ENCODE assay signal across 8 cellular contexts in the genomic region with DNA sequence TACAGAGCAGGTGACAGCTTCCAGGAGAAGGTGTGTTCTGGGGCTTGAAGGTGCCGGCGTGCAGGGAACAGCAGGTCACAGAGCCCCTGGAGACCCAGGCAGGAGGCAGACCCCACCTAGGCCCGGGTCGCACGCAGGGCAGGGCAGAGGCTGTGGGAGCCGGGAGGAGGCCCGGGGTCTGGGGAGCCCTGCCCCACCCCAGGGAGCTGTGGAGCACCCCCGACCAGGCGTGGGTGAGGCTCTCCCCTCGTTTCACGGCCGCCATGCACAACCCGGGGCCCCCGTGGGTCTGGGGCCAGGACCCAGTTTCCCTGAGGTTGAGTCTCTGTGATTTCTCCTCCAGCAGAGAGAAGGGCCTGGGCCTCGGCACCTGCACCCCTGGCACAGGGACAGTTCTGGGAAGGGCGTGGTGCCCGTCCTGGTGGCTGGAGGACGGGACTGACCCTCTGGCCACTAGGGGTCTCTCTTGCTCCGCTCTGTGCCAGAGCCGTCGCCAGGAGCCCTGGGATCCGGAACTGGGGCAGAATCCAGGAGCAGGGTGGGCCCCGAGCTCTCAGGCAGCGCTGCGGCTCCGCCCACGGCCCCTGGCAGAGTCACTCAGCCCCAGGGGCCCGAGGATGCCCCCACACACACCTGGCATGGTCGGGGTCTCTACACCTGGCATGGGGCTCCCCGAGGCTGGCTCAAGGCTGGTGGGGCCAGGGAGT.
DNase-seq lines count a peak whose midpoint lies in the region; ATAC-seq and TF ChIP-seq lines count a peak whose summit lies in the region.

No MANE protein-coding gene starts in this region.

- CTCF ChIA-PET in HCT116 (lab: Charles Lee): interaction anchor here (0.8 to 3.6 kb wide), 19 partner anchors 11 to 1499 kb away, joined by 3 to 53 read pairs (median 4); no protein-coding TSS in a partner anchor

- no peak overlapping the region for H3K4me3 Mint-ChIP-seq in activated naive CD8-positive, alpha-beta T cell treated with anti-CD3 and anti-CD28 coated beads, Interleukin-2, amount 50 U/mL, for 24 hours

- RAD21 ChIA-PET in HCT116 (lab: Charles Lee; ENCODE audit: low non-redundant PET in 1 of 2, low total read pairs in 2 of 2, uncharacterized antibody in 2 of 2, unreplicated experiment in 2 of 2): interaction anchor here (0.8 to 2.3 kb wide), 6 partner anchors 146 to 261 kb away, joined by 3 to 21 read pairs (median 5); no protein-coding TSS in a partner anchor

- TF ChIP-seq POLR2A in HCT116 (IDR thresholded peaks at IDR 0.05; ENCODE audit: borderline replicate concordance, extremely low read depth, insufficient read depth, insufficient read length): no peak

- H3K4me1 ChIP-seq in HCT116 (ENCODE audit: control insufficient read depth in 1 of 2, insufficient read depth in 2 of 2, low read length in 2 of 2): peaks cover 0 to 14% of the 10 kb centered on the region in 2 experiments; a peak in 2 of 4 replicates
- peaks cover 0 to 12% (median 5%) of the 10 kb centered on the region in 9 donors for H3K4me1 ChIP-seq in heart right ventricle

- H4K20me1 ChIP-seq in HCT116 (ENCODE audit: insufficient read depth): no peaks in the 10 kb centered on the region

- H3K27me3 Mint-ChIP-seq in activated naive CD8-positive, alpha-beta T cell treated with anti-CD3 and anti-CD28 coated beads, Interleukin-2, amount 50 U/mL, for 24 hours: peaks cover 2% of the 10 kb centered on the region

- intact Hi-C loops in HCT116 (cut with micrococcal nuclease) (loop anchor here (1.0 kb wide), 5 partner anchors 109 to 260 kb away; no protein-coding TSS in a partner anchor), heart right ventricle (cut with DNase I) (loop anchor here (1.0 to 10.0 kb wide), 10 partner anchors 108 to 260 kb away; a partner anchor contains a TSS)

- H3K36me3 ChIP-seq in HCT116 (ENCODE audit: control insufficient read depth in 1 of 2, insufficient read depth in 2 of 2, low read length in 2 of 2) (no peaks in the 10 kb centered on the region), heart right ventricle (no peaks in the 10 kb centered on the region)

- POLR2A ChIA-PET in HCT116 (lab: Charles Lee): interaction anchor here (1.3 kb wide), 1 partner anchor 261 kb away, joined by 5 read pairs; no protein-coding TSS in a partner anchor

- no peaks in the 10 kb centered on the region for H3K36me3 Mint-ChIP-seq in activated naive CD8-positive, alpha-beta T cell treated with anti-CD3 and anti-CD28 coated beads, Interleukin-2, amount 50 U/mL, for 24 hours (ENCODE audit: low read depth)

- WGBS in heart right ventricle, 2 donors: 17 to 20% methylated on average over 30 of the region's 30 CpGs

- H3K4me2 ChIP-seq in HCT116 (ENCODE audit: low read length): peak overlapping the region; percentile 68

- no peak overlapping the region for H2AFZ ChIP-seq in HCT116 (ENCODE audit: low read depth, low read length, poor library complexity, severe bottlenecking)

- H3K9me2 ChIP-seq in HCT116 (ENCODE audit: insufficient read depth): no peaks in the 10 kb centered on the region

- DNase-seq in GDM1 (lab: John Stamatoyannopoulos, UW): peak; percentile 52
- peak; percentile 65 for DNase-seq in HCT116 (ENCODE audit: low read depth, low spot score)
- DNase-seq in NCI-H1092 (lab: John Stamatoyannopoulos, UW): peak; percentile 70
- peak; percentile 74 for DNase-seq in SW480 (ENCODE audit: low spot score)
- DNase-seq in activated naive CD8-positive, alpha-beta T cell treated with anti-CD3 and anti-CD28 coated beads, Interleukin-2, amount 50 U/mL, for 24 hours: peak; percentile 86
- DNase-seq in heart right ventricle: peak; percentile 78 to 80
- DNase-seq in retinal pigment epithelial cell (ENCODE audit: low read depth): no peak

- TF ChIP-seq CTCF in HCT116 (IDR thresholded peaks at IDR 0.05 in 2 of 3, conservative IDR thresholded peaks at IDR 0.05 in 1 of 3; ENCODE audit: borderline replicate concordance in 1 of 3, insufficient read depth in 1 of 3, low read depth in 2 of 3, low read length in 2 of 3) (peak; percentile 89 to 95 (median 93)), heart right ventricle (IDR thresholded peaks at IDR 0.05) (peak; percentile 74 to 97 (median 95)), retinal pigment epithelial cell (conservative IDR thresholded peaks at IDR 0.05; ENCODE audit: low read depth, low read length) (peak; percentile 89)

- ATAC-seq in HCT116 (peak; percentile 97), heart right ventricle (peak; percentile 91 to 97 (median 94)), HG03521 (IDR thresholded peaks at IDR 0.05; ENCODE audit: unreplicated experiment) (no peak)
- peak; percentile 90 for ATAC-seq in activated naive CD8-positive, alpha-beta T cell treated with anti-CD3 and anti-CD28 coated beads, Interleukin-2, amount 50 U/mL, for 24 hours

- peaks cover 1% of the 10 kb centered on the region for H3K4me1 Mint-ChIP-seq in activated naive CD8-positive, alpha-beta T cell treated with anti-CD3 and anti-CD28 coated beads, Interleukin-2, amount 50 U/mL, for 24 hours

- H3K9ac ChIP-seq in HCT116 (ENCODE audit: low read length): no peak overlapping the region

- no peaks in the 10 kb centered on the region for H3K9me3 Mint-ChIP-seq in activated naive CD8-positive, alpha-beta T cell treated with anti-CD3 and anti-CD28 coated beads, Interleukin-2, amount 50 U/mL, for 24 hours

- no peaks in the 10 kb centered on the region for H3K79me2 ChIP-seq in HCT116 (ENCODE audit: insufficient read depth, low read length)

- no TSS peak for BruUV-seq in HCT116 (replicated peaks; lab: Mats Ljungman, UMichigan)

- H3K9me3 ChIP-seq in HCT116 (ENCODE audit: control insufficient read depth in 1 of 2, insufficient read depth in 1 of 2, low read depth in 1 of 2, low read length in 2 of 2) (no peaks in the 10 kb centered on the region), heart right ventricle (no peaks in the 10 kb centered on the region)

- H3K4me3 ChIP-seq in HCT116 (replicated peaks in 1 of 2; ENCODE audit: low read depth in 1 of 2, low read length in 2 of 2) (0 out of 4 replicates have a peak overlapping the region, but pooled peaks of 1 of the 2 experiments have one; percentile 28), heart right ventricle (no peak overlapping the region), retinal pigment epithelial cell (ENCODE audit: low read length) (no peak overlapping the region)

- H3K27ac ChIP-seq in HCT116 (ENCODE audit: low read depth, low read length) (peak overlapping the region; percentile 3; the same call in 1 of the 2 replicates), heart right ventricle (no peak overlapping the region)

- no peak overlapping the region for H3K27ac Mint-ChIP-seq in activated naive CD8-positive, alpha-beta T cell treated with anti-CD3 and anti-CD28 coated beads, Interleukin-2, amount 50 U/mL, for 24 hours

- H3K27me3 ChIP-seq in HCT116 (ENCODE audit: insufficient read depth, low read length): peaks cover 8% of the 10 kb centered on the region; the same call in 1 of the 2 replicates
- H3K27me3 ChIP-seq in heart right ventricle: peaks cover 8 to 72% (median 64%) of the 10 kb centered on the region in 7 donors

- peak; percentile 99 for TF ChIP-seq RAD21 in HCT116 (IDR thresholded peaks at IDR 0.05; ENCODE audit: low read depth)

TF ChIP-seq in HCT116, 20 proteins besides CTCF, POLR2A, EP300 and RAD21:
- TF ChIP-seq YY1 (IDR thresholded peaks at IDR 0.05; ENCODE audit: extremely low read depth, insufficient replicate concordance, low read depth, low read length): peak; percentile 16
- TF ChIP-seq, protein P1, sequence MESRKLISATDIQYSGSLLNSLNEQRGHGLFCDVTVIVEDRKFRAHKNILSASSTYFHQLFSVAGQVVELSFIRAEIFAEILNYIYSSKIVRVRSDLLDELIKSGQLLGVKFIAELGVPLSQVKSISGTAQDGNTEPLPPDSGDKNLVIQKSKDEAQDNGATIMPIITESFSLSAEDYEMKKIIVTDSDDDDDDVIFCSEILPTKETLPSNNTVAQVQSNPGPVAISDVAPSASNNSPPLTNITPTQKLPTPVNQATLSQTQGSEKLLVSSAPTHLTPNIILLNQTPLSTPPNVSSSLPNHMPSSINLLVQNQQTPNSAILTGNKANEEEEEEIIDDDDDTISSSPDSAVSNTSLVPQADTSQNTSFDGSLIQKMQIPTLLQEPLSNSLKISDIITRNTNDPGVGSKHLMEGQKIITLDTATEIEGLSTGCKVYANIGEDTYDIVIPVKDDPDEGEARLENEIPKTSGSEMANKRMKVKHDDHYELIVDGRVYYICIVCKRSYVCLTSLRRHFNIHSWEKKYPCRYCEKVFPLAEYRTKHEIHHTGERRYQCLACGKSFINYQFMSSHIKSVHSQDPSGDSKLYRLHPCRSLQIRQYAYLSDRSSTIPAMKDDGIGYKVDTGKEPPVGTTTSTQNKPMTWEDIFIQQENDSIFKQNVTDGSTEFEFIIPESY (IDR thresholded peaks at IDR 0.05; ENCODE audit: extremely low read depth, insufficient replicate concordance, low read length): no peak
TF ChIP-seq in HCT116: peak in this region for 1.
